Comparison of ENCODE assay signal across 9 cellular contexts in genomic region chr2:224927011-224927410, GRCh38.
DNase-seq lines count a peak whose midpoint lies in the region; ATAC-seq and TF ChIP-seq lines count a peak whose summit lies in the region.
"Had no signal": no experiment of that assay in that cellular context is flagged by ENCODE, and none has a peak within 500 bp of the region (broad histone marks: within the 10 kb centered on the region; RNA-seq: fewer than 3 reads in every experiment).

No MANE protein-coding gene starts in this region.

- H4K20me1 ChIP-seq in neural progenitor cell (ENCODE audit: low read depth), result no peaks in the 10 kb centered on the region

- POLR2A ChIA-PET in CD4-positive, alpha-beta memory T cell (lab: Charles Lee; ENCODE audit: partially characterized antibody), result interaction anchor here (0.9 to 11.0 kb wide), 13 partner anchors 16 to 125 kb away, joined by 3 to 279 read pairs (median 4); partner anchors contain the start of gene DOCK10

- H3K27ac ChIP-seq in CD4-positive, alpha-beta memory T cell (ENCODE audit: low read depth, low read length), result peak overlapping the region; percentile 63
- peak overlapping the region; percentile 51 for H3K27ac ChIP-seq in colonic mucosa
- no peak overlapping the region for H3K27ac ChIP-seq in neural progenitor cell

- no peak overlapping the region for H3K4me2 ChIP-seq in neural progenitor cell

- peaks cover 0 to 2% (median 0%) of the 10 kb centered on the region in 8 donors for H3K9me3 Mint-ChIP-seq in CD4-positive, alpha-beta memory T cell
- no peaks in the 10 kb centered on the region for H3K9me3 Mint-ChIP-seq in neural progenitor cell

- ATAC-seq in HG02763 (IDR thresholded peaks at IDR 0.05; ENCODE audit: unreplicated experiment), result no peak
- ATAC-seq: HCT116 had no signal

- peaks cover 91 to 100% (median 94%) of the 10 kb centered on the region in 4 donors for H3K4me1 Mint-ChIP-seq in CD4-positive, alpha-beta memory T cell
- H3K4me1 Mint-ChIP-seq in neural progenitor cell, result peaks cover 6% of the 10 kb centered on the region

- CTCF ChIA-PET in CD4-positive, alpha-beta memory T cell (lab: Charles Lee; ENCODE audit: partially characterized antibody), result interaction anchor here (1.0 to 10.0 kb wide), 13 partner anchors 12 to 82 kb away, joined by 3 to 92 read pairs (median 5); no protein-coding TSS in a partner anchor

- no peaks in the 10 kb centered on the region for H3K9me3 ChIP-seq in CD4-positive, alpha-beta memory T cell (ENCODE audit: control insufficient read depth in 1 of 2, low read length in 2 of 2)
- H3K9me3 ChIP-seq in colonic mucosa, result no peaks in the 10 kb centered on the region
- H3K9me3 ChIP-seq in neural progenitor cell (ENCODE audit: low read depth), result no peaks in the 10 kb centered on the region

- peak overlapping the region; percentile 1 to 72 (median 68) for H3K4me3 Mint-ChIP-seq in CD4-positive, alpha-beta memory T cell
- H3K4me3 Mint-ChIP-seq in neural progenitor cell, result no peak overlapping the region

- no peaks in the 10 kb centered on the region for H3K79me2 ChIP-seq in neural progenitor cell (ENCODE audit: low read depth)

- peaks cover 18% of the 10 kb centered on the region for H3K36me3 ChIP-seq in CD4-positive, alpha-beta memory T cell (ENCODE audit: insufficient read depth, low read length)
- no peaks in the 10 kb centered on the region for H3K36me3 ChIP-seq in colonic mucosa
- H3K36me3 ChIP-seq in neural progenitor cell, result no peaks in the 10 kb centered on the region

- H3K27me3 ChIP-seq in CD4-positive, alpha-beta memory T cell (ENCODE audit: insufficient read depth, low read length), result no peaks in the 10 kb centered on the region
- H3K27me3 ChIP-seq in colonic mucosa (no peaks in the 10 kb centered on the region), neural progenitor cell (no peaks in the 10 kb centered on the region)

- H3K27ac Mint-ChIP-seq in CD4-positive, alpha-beta memory T cell, result peak overlapping the region; percentile 92 to 99 (median 96)
- H3K27ac Mint-ChIP-seq in neural progenitor cell, result no peak overlapping the region

- no peak for DNase-seq in CD4-positive, alpha-beta memory T cell
- DNase-seq in MV-4-11 (lab: John Stamatoyannopoulos, UW), result peak; percentile 55
- DNase-seq in colonic mucosa, result no peak
- DNase-seq in neural progenitor cell (ENCODE audit: low spot score), result no peak
- no peak for DNase-seq in amygdala (lab: John Stamatoyannopoulos, UW)
- DNase-seq in NCI-H146 (lab: John Stamatoyannopoulos, UW), result no peak
- no peak for DNase-seq in posterior vena cava (ENCODE audit: low spot score)

- H3K9ac ChIP-seq in colonic mucosa (ENCODE audit: low read depth in 2 of 2, low read length in 2 of 2) (peak overlapping the region in 1 of 2 donors; percentile 41), neural progenitor cell (no peak overlapping the region)

- no peak overlapping the region for H3K4me3 ChIP-seq in CD4-positive, alpha-beta memory T cell (ENCODE audit: low read length in 2 of 2)
- no peak overlapping the region for H3K4me3 ChIP-seq in colonic mucosa
- no peak overlapping the region for H3K4me3 ChIP-seq in neural progenitor cell

- intact Hi-C loops in CD4-positive, alpha-beta memory T cell (cut with micrococcal nuclease), result loop anchor here (5.0 kb wide), 3 partner anchors 40 to 340 kb away; partner anchors contain the start of genes CUL3 and DOCK10
- intact Hi-C loops in colonic mucosa (cut with DNase I) (no loop called here), posterior vena cava (cut with DNase I) (no loop called here)

- peak overlapping the region; percentile 14 for H2AFZ ChIP-seq in neural progenitor cell (replicated peaks)

- peaks cover 100% of the 10 kb centered on the region for H3K4me1 ChIP-seq in CD4-positive, alpha-beta memory T cell (ENCODE audit: insufficient read depth, low read length)
- peaks cover 8% of the 10 kb centered on the region for H3K4me1 ChIP-seq in colonic mucosa
- H3K4me1 ChIP-seq in neural progenitor cell, result no peaks in the 10 kb centered on the region

- TF ChIP-seq CTCF in colonic mucosa (IDR thresholded peaks at IDR 0.05) (no peak), neural progenitor cell (IDR thresholded peaks at IDR 0.05) (no peak)

- H3K36me3 Mint-ChIP-seq in CD4-positive, alpha-beta memory T cell, result peaks cover 39 to 66% of the 10 kb centered on the region in 2 donors
- H3K36me3 Mint-ChIP-seq in neural progenitor cell, result peaks cover 8% of the 10 kb centered on the region

- no peaks in the 10 kb centered on the region for H3K27me3 Mint-ChIP-seq in CD4-positive, alpha-beta memory T cell
- H3K27me3 Mint-ChIP-seq in neural progenitor cell (ENCODE audit: insufficient read depth, low read depth), result peaks cover 2% of the 10 kb centered on the region

- H3F3A ChIP-seq in neural progenitor cell (ENCODE audit: low read depth), result no peaks in the 10 kb centered on the region
